ENCODE assay signal across 8 cellular contexts in the genomic region with DNA sequence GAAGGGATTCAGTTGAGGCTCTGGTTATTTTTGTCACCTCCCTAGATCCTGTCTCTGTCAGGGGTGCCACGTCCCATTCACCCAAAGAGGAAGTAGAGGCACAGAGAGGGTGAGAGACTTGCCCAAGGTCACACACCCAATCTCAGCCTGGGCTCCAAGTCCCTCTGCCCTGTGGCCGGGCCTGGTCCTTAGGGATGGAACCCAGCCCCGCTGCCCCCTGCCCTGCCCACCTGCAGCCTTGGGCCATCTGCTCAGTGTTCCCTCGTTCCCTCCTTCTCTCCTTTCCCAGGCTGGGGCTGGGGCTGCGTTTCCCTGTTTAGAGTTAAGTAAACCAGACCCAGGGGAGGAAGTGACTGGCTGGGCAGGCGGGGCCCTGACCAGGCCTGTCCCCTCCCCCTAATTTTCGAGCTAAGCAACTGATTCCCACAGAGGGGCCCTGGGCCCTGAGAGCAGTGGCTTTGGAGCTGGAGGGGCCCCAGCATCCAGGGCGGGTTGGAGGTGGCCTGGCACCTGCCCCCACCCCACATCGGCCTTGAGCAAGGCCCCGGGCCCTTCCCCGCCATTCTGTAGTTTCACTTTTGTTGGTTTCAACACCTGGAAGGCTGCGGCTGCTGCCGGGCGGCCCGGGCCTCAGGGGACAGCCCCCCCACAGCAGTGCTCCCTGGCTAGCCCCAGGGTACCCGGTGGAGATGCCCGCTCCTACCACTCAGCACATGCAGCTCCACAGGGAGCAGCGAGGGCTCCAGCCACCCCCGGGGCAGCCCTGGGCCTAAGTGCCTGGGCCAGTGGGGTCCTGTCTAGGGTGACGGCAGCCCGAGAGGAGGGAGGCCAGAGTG. TPM values are rescaled to one million over a fixed set of nuclear protein-coding genes. Genes with fewer than 3 reads are reported as not detected.
DNase-seq lines count a peak whose midpoint lies in the region; ATAC-seq and TF ChIP-seq lines count a peak whose summit lies in the region.

No MANE protein-coding gene starts in this region.

- H3K4me1 Mint-ChIP-seq in GM23338 = peaks cover 7% of the 10 kb centered on the region
- peaks cover 39% of the 10 kb centered on the region for H3K4me1 Mint-ChIP-seq in activated CD8-positive, alpha-beta memory T cell treated with anti-CD3 and anti-CD28 coated beads, Interleukin-2, amount 10 ng/mL, durations not matched to agents 7 days and 5 days
- H3K4me1 Mint-ChIP-seq in naive thymus-derived CD8-positive, alpha-beta T cell = peaks cover 15 to 39% (median 38%) of the 10 kb centered on the region in 4 donors

- no peak for TF ChIP-seq POLR2A in vagina (IDR thresholded peaks at IDR 0.05)

- DNase-seq in ELF-1 (ENCODE audit: low read depth, low spot score) (peak; percentile 86), GM23338 (ENCODE audit: low spot score) (peak; percentile 75), NCI-H526 treated with DMSO at 0.1 percent for 48 hours (lab: John Stamatoyannopoulos, UW) (peak; percentile 51), vagina (ENCODE audit: extremely low spot score in 2 of 2) (no peak), mesenteric fat pad (ENCODE audit: low spot score) (no peak)
- peak; percentile 70 for DNase-seq in activated CD8-positive, alpha-beta memory T cell treated with anti-CD3 and anti-CD28 coated beads, Interleukin-2, amount 10 ng/mL, durations not matched to agents 7 days and 5 days
- peak in 9 of 10 donors; percentile 22 to 69 (median 43) for DNase-seq in naive thymus-derived CD8-positive, alpha-beta T cell

- H4K20me1 ChIP-seq in GM23338 (replicated peaks; ENCODE audit: insufficient read depth) = no peaks in the 10 kb centered on the region

- TF ChIP-seq CTCF in GM23338 (conservative IDR thresholded peaks at IDR 0.05; ENCODE audit: low read depth in 2 of 2) = no peak
- no peak for TF ChIP-seq CTCF in vagina (IDR thresholded peaks at IDR 0.05)

- no peaks in the 10 kb centered on the region for H3K9me2 ChIP-seq in GM23338 (ENCODE audit: insufficient read depth)

- peak overlapping the region; percentile 90 for H3K4me2 ChIP-seq in GM23338

- H3K27ac ChIP-seq in GM23338 (ENCODE audit: low read depth) = 0 out of 2 replicates have a peak overlapping the region, but pooled peaks have one; percentile 50
- H3K27ac ChIP-seq in vagina = peak overlapping the region; percentile 96

- peaks cover under 1% of the 10 kb centered on the region; the same call in 1 of the 3 replicates for H3K36me3 Mint-ChIP-seq in GM23338 (ENCODE audit: low read depth)
- peaks cover 2% of the 10 kb centered on the region for H3K36me3 Mint-ChIP-seq in activated CD8-positive, alpha-beta memory T cell treated with anti-CD3 and anti-CD28 coated beads, Interleukin-2, amount 10 ng/mL, durations not matched to agents 7 days and 5 days
- H3K36me3 Mint-ChIP-seq in naive thymus-derived CD8-positive, alpha-beta T cell = peaks cover 0 to 9% (median 0%) of the 10 kb centered on the region in 3 donors

- H3K27ac Mint-ChIP-seq in GM23338 = peak overlapping the region; percentile 52; the same call in 1 of the 2 replicates
- peak overlapping the region; percentile 91 for H3K27ac Mint-ChIP-seq in activated CD8-positive, alpha-beta memory T cell treated with anti-CD3 and anti-CD28 coated beads, Interleukin-2, amount 10 ng/mL, durations not matched to agents 7 days and 5 days
- peak overlapping the region; percentile 91 to 97 (median 94) for H3K27ac Mint-ChIP-seq in naive thymus-derived CD8-positive, alpha-beta T cell

- no peaks in the 10 kb centered on the region for H3K9me3 ChIP-seq in vagina

- H3K4me3 Mint-ChIP-seq in GM23338 = peak overlapping the region; percentile 55
- peak overlapping the region; percentile 89 for H3K4me3 Mint-ChIP-seq in activated CD8-positive, alpha-beta memory T cell treated with anti-CD3 and anti-CD28 coated beads, Interleukin-2, amount 10 ng/mL, durations not matched to agents 7 days and 5 days
- peak overlapping the region; percentile 80 to 96 (median 90) for H3K4me3 Mint-ChIP-seq in naive thymus-derived CD8-positive, alpha-beta T cell

- ATAC-seq in GM23338 (peak; percentile 19), esophagus mucosa (peak; percentile 7)
- ATAC-seq in activated CD8-positive, alpha-beta memory T cell treated with anti-CD3 and anti-CD28 coated beads, Interleukin-2, amount 10 ng/mL, durations not matched to agents 7 days and 5 days = peak; percentile 48
- ATAC-seq in naive thymus-derived CD8-positive, alpha-beta T cell = peak; percentile 52 to 61

- CTCF ChIA-PET in activated CD8-positive, alpha-beta memory T cell treated with anti-CD3 and anti-CD28 coated beads, Interleukin-2, amount 10 ng/mL, durations not matched to agents 7 days and 5 days (lab: Charles Lee) = interaction anchor here (1.2 to 2.2 kb wide), 2 partner anchors 9 to 169 kb away, joined by 3 to 11 read pairs; partner anchors contain the start of gene NDUFS8

- no peaks in the 10 kb centered on the region for H3K79me2 ChIP-seq in GM23338 (replicated peaks; ENCODE audit: insufficient read depth)

- H3K4me1 ChIP-seq in GM23338 (ENCODE audit: insufficient read depth) = peaks cover 18% of the 10 kb centered on the region
- H3K4me1 ChIP-seq in vagina = peaks cover 78% of the 10 kb centered on the region

- peak overlapping the region; percentile 23 for H2AFZ ChIP-seq in GM23338

- peaks cover 12% of the 10 kb centered on the region for H3K27me3 Mint-ChIP-seq in GM23338 (ENCODE audit: insufficient read depth, low read depth, poor library complexity)
- H3K27me3 Mint-ChIP-seq in activated CD8-positive, alpha-beta memory T cell treated with anti-CD3 and anti-CD28 coated beads, Interleukin-2, amount 10 ng/mL, durations not matched to agents 7 days and 5 days = no peaks in the 10 kb centered on the region
- no peaks in the 10 kb centered on the region for H3K27me3 Mint-ChIP-seq in naive thymus-derived CD8-positive, alpha-beta T cell

- intact Hi-C loops in vagina (cut with DNase I) = no loop called here

- peak overlapping the region; percentile 26 for H3K4me3 ChIP-seq in GM23338
- peak overlapping the region; percentile 84 to 90 for H3K4me3 ChIP-seq in vagina

- H3F3A ChIP-seq in GM23338 (replicated peaks; ENCODE audit: low read depth) = peaks cover 10% of the 10 kb centered on the region; the same call in 1 of the 2 replicates

- no peaks in the 10 kb centered on the region for H3K9me3 Mint-ChIP-seq in GM23338
- H3K9me3 Mint-ChIP-seq in activated CD8-positive, alpha-beta memory T cell treated with anti-CD3 and anti-CD28 coated beads, Interleukin-2, amount 10 ng/mL, durations not matched to agents 7 days and 5 days (ENCODE audit: low read depth) = no peaks in the 10 kb centered on the region
- no peaks in the 10 kb centered on the region for H3K9me3 Mint-ChIP-seq in naive thymus-derived CD8-positive, alpha-beta T cell

- H3K36me3 ChIP-seq in GM23338 (ENCODE audit: insufficient read depth) (no peaks in the 10 kb centered on the region), vagina (peaks cover 0 to 7% of the 10 kb centered on the region in 2 donors)

- POLR2A ChIA-PET in naive thymus-derived CD8-positive, alpha-beta T cell (lab: Charles Lee) = interaction anchor here (0.6 to 3.5 kb wide), 4 partner anchors 8 to 80 kb away, joined by 3 to 23 read pairs (median 6); partner anchors contain the start of gene NDUFS8

- H3K27me3 ChIP-seq in GM23338 (ENCODE audit: insufficient read depth) = no peaks in the 10 kb centered on the region
- no peaks in the 10 kb centered on the region for H3K27me3 ChIP-seq in vagina

TF ChIP-seq in GM23338, 12 proteins besides CTCF, POLR2A, EP300 and RAD21 (continues in another document):
- no peak for TF ChIP-seq NANOG (IDR thresholded peaks at IDR 0.05; ENCODE audit: borderline replicate concordance)
- no peak for TF ChIP-seq STAT1 (IDR thresholded peaks at IDR 0.05; ENCODE audit: unreplicated experiment)

RNA-seq across cellular contexts. Expression of gene TCIRG1, which starts 1.5 kb away (rescaled TPM):
- 31.2 and 40.4 TPM in 2 replicates for total RNA-seq in GM23338 (2014; rRNA removed; shearing (Covaris generic))
- polyA plus RNA-seq in GM23338 (2016; fragmentation: Nextera tagmentation; extraction: Ambion mirVana) = 18.5 and 20.4 TPM in 2 replicates
- 100 to 1,000 TPM; 235 to 311 TPM for total RNA-seq in activated CD8-positive, alpha-beta memory T cell treated with anti-CD3 and anti-CD28 coated beads, Interleukin-2, amount 10 ng/mL, durations not matched to agents 7 days and 5 days
- total RNA-seq in esophagus mucosa (36.2 TPM), vagina (121 TPM), mesenteric fat pad (112 TPM)
- total RNA-seq in naive thymus-derived CD8-positive, alpha-beta T cell = 100 to 1,000 TPM; 149 to 164 TPM
- 10 to 100 TPM; 19.9 to 24.2 (median 20.9) TPM for polyA plus RNA-seq in naive thymus-derived CD8-positive, alpha-beta T cell

RNA-seq across cellular contexts. Expression of gene NDUFS8, which starts 9.9 kb away (rescaled TPM):
- total RNA-seq in GM23338 (2014; rRNA removed; shearing (Covaris generic)) = 157 and 175 TPM in 2 replicates
- polyA plus RNA-seq in GM23338 (2016; fragmentation: Nextera tagmentation; extraction: Ambion mirVana) = 304 and 308 TPM in 2 replicates
- total RNA-seq in activated CD8-positive, alpha-beta memory T cell treated with anti-CD3 and anti-CD28 coated beads, Interleukin-2, amount 10 ng/mL, durations not matched to agents 7 days and 5 days = 100 to 1,000 TPM; 161 TPM
- 128 TPM for total RNA-seq in esophagus mucosa
- total RNA-seq in naive thymus-derived CD8-positive, alpha-beta T cell = 10 to 100 TPM; 81.5 to 92.9 TPM
- 100 to 1,000 TPM; 184 to 203 (median 198) TPM for polyA plus RNA-seq in naive thymus-derived CD8-positive, alpha-beta T cell
- 118 TPM for total RNA-seq in vagina
- 134 TPM for total RNA-seq in mesenteric fat pad

RNA-seq across cellular contexts. Expression of gene ALDH3B1, which starts 30.2 kb away (rescaled TPM):
- not detected in 2 replicates for total RNA-seq in GM23338 (2014; rRNA removed; shearing (Covaris generic))
- 0.17 and 0.52 TPM in 2 replicates for polyA plus RNA-seq in GM23338 (2016; fragmentation: Nextera tagmentation; extraction: Ambion mirVana)
- total RNA-seq in activated CD8-positive, alpha-beta memory T cell treated with anti-CD3 and anti-CD28 coated beads, Interleukin-2, amount 10 ng/mL, durations not matched to agents 7 days and 5 days = not detected
- 2.5 TPM for total RNA-seq in esophagus mucosa
- under 1 TPM in 1 of 2 experiments, not detected in 1; 0.39 TPM for total RNA-seq in naive thymus-derived CD8-positive, alpha-beta T cell
- polyA plus RNA-seq in naive thymus-derived CD8-positive, alpha-beta T cell = under 1 TPM in 1 of 3 donors, not detected in 2; 0.09 TPM
- 22.1 TPM for total RNA-seq in vagina
- 14.6 TPM for total RNA-seq in mesenteric fat pad

RNA-seq across cellular contexts. Expression of gene UNC93B1, which starts 36.4 kb away (rescaled TPM):
- total RNA-seq in GM23338 (2014; rRNA removed; shearing (Covaris generic)) = 28.0 and 34.4 TPM in 2 replicates
- 15.7 and 16.2 TPM in 2 replicates for polyA plus RNA-seq in GM23338 (2016; fragmentation: Nextera tagmentation; extraction: Ambion mirVana)
- total RNA-seq in activated CD8-positive, alpha-beta memory T cell treated with anti-CD3 and anti-CD28 coated beads, Interleukin-2, amount 10 ng/mL, durations not matched to agents 7 days and 5 days = 10 to 100 TPM; 20.0 to 48.9 TPM
- total RNA-seq in esophagus mucosa (15.7 TPM), vagina (30.4 TPM), mesenteric fat pad (42.0 TPM)
- 10 to 100 TPM; 15.1 to 17.4 TPM for total RNA-seq in naive thymus-derived CD8-positive, alpha-beta T cell
- 10 to 100 TPM in 2 of 3 donors, 1 to 10 TPM in 1; 8.9 to 11.0 (median 10.8) TPM for polyA plus RNA-seq in naive thymus-derived CD8-positive, alpha-beta T cell

Comparison
In these comparisons a context has a peak if more than half of its experiments do, and no peak if none do; other contexts are left out.
1. DNase-seq: peak in ELF-1 (single experiment), GM23338 (single experiment), NCI-H526 treated with DMSO at 0.1 percent for 48 hours (single experiment), activated CD8-positive, alpha-beta memory T cell treated with anti-CD3 and anti-CD28 coated beads, Interleukin-2, amount 10 ng/mL, durations not matched to agents 7 days and 5 days (single experiment) and naive thymus-derived CD8-positive, alpha-beta T cell (9 of 10); none in vagina (0 of 2) and mesenteric fat pad (single experiment).
2. Peak in every context shown above with its lines, with median percentiles within 50 percentile points of each other: ATAC-seq, H3K27ac Mint-ChIP-seq and H3K4me3 Mint-ChIP-seq.